Comparison of ENCODE assay signal across 14 cellular contexts in the genomic region with DNA sequence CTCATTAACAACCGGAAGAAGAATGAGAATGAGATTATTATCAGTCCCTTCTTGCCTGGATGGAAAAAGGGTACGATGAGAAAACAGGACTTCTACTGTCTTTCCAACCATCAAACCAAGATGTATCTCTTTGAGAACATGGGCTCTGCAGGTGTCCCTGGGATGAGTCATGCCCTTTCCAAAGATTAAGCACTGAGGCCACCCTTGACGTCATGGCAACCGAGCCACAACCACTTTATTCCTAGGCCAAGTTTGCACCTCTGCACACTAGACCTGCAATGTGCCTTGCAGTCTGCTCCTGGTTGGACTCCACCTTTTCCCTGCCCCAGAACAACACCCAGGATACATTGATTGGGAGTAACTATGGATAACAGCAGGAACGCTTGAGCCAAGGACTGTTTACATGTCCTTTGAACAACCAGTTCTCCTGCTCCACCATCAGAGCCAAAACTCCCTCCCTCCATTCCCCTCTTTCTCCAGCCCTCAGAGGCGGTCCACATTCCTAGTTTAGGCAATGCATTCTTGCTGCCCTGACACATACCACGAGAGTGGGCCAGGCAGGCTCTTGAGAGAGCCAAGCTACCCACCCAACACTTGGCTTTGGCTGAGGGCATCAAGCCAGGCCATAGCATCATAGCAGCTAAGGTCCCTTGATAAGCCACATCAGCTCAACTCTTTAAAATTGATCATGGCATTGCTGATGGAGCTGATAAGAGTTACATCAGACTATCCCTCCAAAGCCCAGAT.
A peak's percentile ranks its signal among the peaks of the same experiment; 100 is the strongest.
DNase-seq lines count a peak whose midpoint lies in the region; ATAC-seq and TF ChIP-seq lines count a peak whose summit lies in the region.
"Had no signal": no experiment of that assay in that cellular context is flagged by ENCODE, and none has a peak within 500 bp of the region (broad histone marks: within the 10 kb centered on the region; RNA-seq: fewer than 3 reads in every experiment).

No MANE protein-coding gene starts in this region.

- H3K27me3 Mint-ChIP-seq in activated T-cell treated with anti-CD3 and anti-CD28 coated beads, Interleukin-2, amount 50 U/mL, for 24 hours = no peaks in the 10 kb centered on the region
- H3K27me3 Mint-ChIP-seq: activated CD8-positive, alpha-beta T cell treated with anti-CD3 and anti-CD28 coated beads for 36 hours; activated naive CD4-positive, alpha-beta T cell treated with anti-CD3 and anti-CD28 coated beads, Interleukin-2, amount 10 ng/mL, durations not matched to agents 7 days and 5 days; CD4-positive, alpha-beta T cell had no signal

- H3K4me1 ChIP-seq in stomach smooth muscle (ENCODE audit: control insufficient read depth, insufficient read depth, low read length) = peaks cover 24% of the 10 kb centered on the region

- H3K9me3 Mint-ChIP-seq in activated T-cell treated with anti-CD3 and anti-CD28 coated beads, Interleukin-2, amount 50 U/mL, for 24 hours = no peaks in the 10 kb centered on the region
- H3K9me3 Mint-ChIP-seq: activated CD8-positive, alpha-beta T cell treated with anti-CD3 and anti-CD28 coated beads for 36 hours; activated naive CD4-positive, alpha-beta T cell treated with anti-CD3 and anti-CD28 coated beads, Interleukin-2, amount 10 ng/mL, durations not matched to agents 7 days and 5 days; CD4-positive, alpha-beta T cell had no signal

- no peaks in the 10 kb centered on the region for H3K36me3 ChIP-seq in stomach smooth muscle (ENCODE audit: control insufficient read depth in 2 of 2, insufficient read depth in 2 of 2, low read length in 2 of 2)

- ATAC-seq in left lobe of liver = peak; percentile 95
- ATAC-seq in GM21529 (IDR thresholded peaks at IDR 0.05; ENCODE audit: unreplicated experiment) = no peak
- ATAC-seq: activated CD8-positive, alpha-beta T cell treated with anti-CD3 and anti-CD28 coated beads for 36 hours had no signal

- H3K27ac Mint-ChIP-seq in activated T-cell treated with anti-CD3 and anti-CD28 coated beads, Interleukin-2, amount 50 U/mL, for 24 hours = no peak overlapping the region
- H3K27ac Mint-ChIP-seq: activated CD8-positive, alpha-beta T cell treated with anti-CD3 and anti-CD28 coated beads for 36 hours; activated naive CD4-positive, alpha-beta T cell treated with anti-CD3 and anti-CD28 coated beads, Interleukin-2, amount 10 ng/mL, durations not matched to agents 7 days and 5 days; CD4-positive, alpha-beta T cell had no signal

- H3K9me3 ChIP-seq in stomach smooth muscle (ENCODE audit: control insufficient read depth in 2 of 2, low read length in 2 of 2) = no peaks in the 10 kb centered on the region

- TF ChIP-seq CTCF in cardiac fibroblast (IDR thresholded peaks at IDR 0.05; ENCODE audit: low read depth, low read length) = no peak

- no peak overlapping the region for H3K4me3 ChIP-seq in cardiac fibroblast (replicated peaks in 1 of 2; ENCODE audit: low read depth in 2 of 2, low read length in 2 of 2)
- peak overlapping the region; percentile 12 to 40 for H3K4me3 ChIP-seq in stomach smooth muscle (ENCODE audit: low read length in 2 of 2)
- H3K4me3 ChIP-seq: smooth muscle cell had no signal

- no peaks in the 10 kb centered on the region for H3K27me3 ChIP-seq in stomach smooth muscle (ENCODE audit: control insufficient read depth in 1 of 2, insufficient read depth in 2 of 2, low read length in 2 of 2)

- DNase-seq in GM03348 (ENCODE audit: low spot score) (peak; percentile 84), cardiac fibroblast (ENCODE audit: low read depth in 2 of 2) (peak; percentile 14 to 38), left lobe of liver (ENCODE audit: low spot score) (peak; percentile 66), HPDE6-E6E7 (ENCODE audit: extremely low spot score) (no peak), NCI-H1694 (lab: John Stamatoyannopoulos, UW) (no peak)
- DNase-seq in activated T-cell treated with anti-CD3 and anti-CD28 coated beads, Interleukin-2, amount 50 U/mL, for 24 hours = no peak
- DNase-seq: activated CD8-positive, alpha-beta T cell treated with anti-CD3 and anti-CD28 coated beads for 36 hours; activated naive CD4-positive, alpha-beta T cell treated with anti-CD3 and anti-CD28 coated beads, Interleukin-2, amount 10 ng/mL, durations not matched to agents 7 days and 5 days; CD4-positive, alpha-beta T cell; T-helper 2 cell had no signal

- H3K36me3 Mint-ChIP-seq in activated T-cell treated with anti-CD3 and anti-CD28 coated beads, Interleukin-2, amount 50 U/mL, for 24 hours (ENCODE audit: low read depth) = no peaks in the 10 kb centered on the region
- H3K36me3 Mint-ChIP-seq: activated naive CD4-positive, alpha-beta T cell treated with anti-CD3 and anti-CD28 coated beads, Interleukin-2, amount 10 ng/mL, durations not matched to agents 7 days and 5 days had no signal

- peaks cover 8% of the 10 kb centered on the region for H3K4me1 Mint-ChIP-seq in activated T-cell treated with anti-CD3 and anti-CD28 coated beads, Interleukin-2, amount 50 U/mL, for 24 hours (ENCODE audit: low read depth)
- H3K4me1 Mint-ChIP-seq: activated naive CD4-positive, alpha-beta T cell treated with anti-CD3 and anti-CD28 coated beads, Interleukin-2, amount 10 ng/mL, durations not matched to agents 7 days and 5 days had no signal

- H3K9ac ChIP-seq in stomach smooth muscle (ENCODE audit: low read length in 2 of 2) = no peak overlapping the region
- H3K9ac ChIP-seq: KMS-11 had no signal

- H3K27ac ChIP-seq in stomach smooth muscle (ENCODE audit: low read length) = peak overlapping the region; percentile 3
- H3K27ac ChIP-seq: KMS-11 had no signal

- no peak overlapping the region for H3K4me3 Mint-ChIP-seq in activated T-cell treated with anti-CD3 and anti-CD28 coated beads, Interleukin-2, amount 50 U/mL, for 24 hours
- H3K4me3 Mint-ChIP-seq: activated CD8-positive, alpha-beta T cell treated with anti-CD3 and anti-CD28 coated beads for 36 hours; activated naive CD4-positive, alpha-beta T cell treated with anti-CD3 and anti-CD28 coated beads, Interleukin-2, amount 10 ng/mL, durations not matched to agents 7 days and 5 days; CD4-positive, alpha-beta T cell had no signal

Comparison
In these comparisons a context has a peak if more than half of its experiments do, and no peak if none do; other contexts are left out.
1. DNase-seq: peak in GM03348 (single experiment), cardiac fibroblast (2 of 2) and left lobe of liver (single experiment); none in activated T-cell treated with anti-CD3 and anti-CD28 coated beads, Interleukin-2, amount 50 U/mL, for 24 hours (single experiment), HPDE6-E6E7 (single experiment) and NCI-H1694 (single experiment).
2. H3K4me3 ChIP-seq: peak in stomach smooth muscle (2 of 2); none in cardiac fibroblast (0 of 2).